In the genomic region with DNA sequence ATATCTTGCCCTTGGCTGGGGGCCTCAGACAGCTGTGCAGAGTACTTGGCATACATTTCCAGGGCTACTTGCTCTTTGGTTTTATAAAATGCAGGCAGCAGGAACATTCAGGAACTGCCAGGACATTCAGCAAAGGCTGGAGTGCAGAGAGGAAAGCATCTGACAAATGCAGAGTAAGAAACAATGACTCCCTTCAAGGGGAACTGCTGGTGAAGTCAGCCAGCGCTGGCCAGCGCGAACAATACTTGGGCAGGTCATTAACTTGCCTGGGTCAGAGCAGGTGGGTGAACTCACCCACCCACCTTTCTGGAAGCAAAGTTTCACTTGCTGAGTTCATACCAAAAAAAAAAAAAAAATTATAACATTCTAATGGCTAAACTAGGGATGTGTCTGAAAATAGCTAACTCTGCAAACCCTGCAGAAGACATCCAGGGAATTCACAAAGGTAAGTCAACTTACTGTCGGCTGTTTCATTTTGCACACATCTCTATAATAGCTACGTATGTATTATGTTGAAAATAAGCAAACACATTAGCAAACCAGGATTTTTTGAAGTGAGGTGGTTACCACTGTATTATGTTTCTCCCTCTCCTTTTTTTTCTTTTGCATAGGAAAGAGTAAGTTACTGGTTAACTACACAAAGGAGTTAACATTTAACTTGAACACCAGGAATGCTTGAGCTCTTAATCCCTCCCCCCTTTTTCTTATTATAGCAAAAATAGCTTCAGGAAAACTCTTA, we compare ENCODE assay signal across 14 cellular contexts.
A peak's percentile ranks its signal among the peaks of the same experiment; 100 is the strongest.
DNase-seq lines count a peak whose midpoint lies in the region; ATAC-seq, FAIRE-seq and TF ChIP-seq lines count a peak whose summit lies in the region.
"Had no signal": no experiment of that assay in that cellular context is flagged by ENCODE, and none has a peak within 500 bp of the region (broad histone marks: within the 10 kb centered on the region; RNA-seq: fewer than 3 reads in every experiment).

No MANE protein-coding gene starts in this region.

- H2BK12ac ChIP-seq in H1 (ENCODE audit: low read depth, low read length), result no peak overlapping the region

- no peak overlapping the region for H2BK20ac ChIP-seq in H1 (ENCODE audit: low read length)

- no peak overlapping the region for H2BK15ac ChIP-seq in H1 (ENCODE audit: low read length)

- no peak for TF ChIP-seq POLR2A in H1 (IDR thresholded peaks at IDR 0.05; ENCODE audit: control extremely low read depth in 1 of 2, low read depth in 2 of 2, low read length in 2 of 2)

- FAIRE-seq in H1 (lab: Jason Lieb, UNC), result no peak
- FAIRE-seq: D721Med had no signal

- CTCF ChIA-PET in H1 (lab: Charles Lee; ENCODE audit: partially characterized antibody), result interaction anchor here (0.8 to 3.6 kb wide), 4 partner anchors 9 to 707 kb away, joined by 3 to 13 read pairs (median 4); no protein-coding TSS in a partner anchor

- WGBS in right cardiac atrium, result 62% methylated on average over 5 of the region's 5 CpGs
- WGBS in H1 (ENCODE audit: extremely low coverage in 1 of 2, insufficient coverage in 1 of 2, insufficient read length in 1 of 2, insufficient replicate concordance in 2 of 2, low coverage in 1 of 2, low lambda C conversion rate in 2 of 2, missing lambda C conversion rate in 1 of 2), 2 experiments, result 52% methylated on average over 5 of the region's 5 CpGs; no CpG with 5 or more reads in 1 of the 2 experiments

- no peaks in the 10 kb centered on the region for H3K79me2 ChIP-seq in H1 (ENCODE audit: control insufficient read depth in 1 of 2, insufficient read depth in 2 of 2, low read length in 2 of 2)

- H2BK120ac ChIP-seq in H1 (replicated peaks; ENCODE audit: low read depth, low read length), result no peak overlapping the region

- H3K27me3 ChIP-seq in right cardiac atrium (ENCODE audit: control insufficient read depth, insufficient read depth) (no peaks in the 10 kb centered on the region), H1 (replicated peaks in 1 of 4; ENCODE audit: control insufficient read depth in 3 of 4, extremely low read depth in 1 of 4, insufficient read depth in 3 of 4, low read length in 3 of 4) (no peaks in the 10 kb centered on the region)
- H3K27me3 ChIP-seq: ascending aorta had no signal

- H4K8ac ChIP-seq in H1 (ENCODE audit: extremely low read depth, insufficient read depth, low read length), result no peak overlapping the region

- H4K20me1 ChIP-seq in H1 (replicated peaks in 1 of 2; ENCODE audit: control insufficient read depth in 1 of 2, insufficient read depth in 2 of 2, low read length in 2 of 2), result no peaks in the 10 kb centered on the region

- H4K5ac ChIP-seq in H1 (ENCODE audit: insufficient read length, low read depth, low read length), result no peak overlapping the region

- POLR2A ChIA-PET in H1 (lab: Charles Lee; ENCODE audit: partially characterized antibody), result no interaction called here

- no peak for TF ChIP-seq RAD21 in H1 (IDR thresholded peaks at IDR 0.05 in 1 of 2, conservative IDR thresholded peaks at IDR 0.05 in 1 of 2; ENCODE audit: low read depth in 2 of 2, low read length in 2 of 2)

- H3K4ac ChIP-seq in H1 (replicated peaks; ENCODE audit: insufficient read length, low read depth, low read length), result no peak overlapping the region

- no peaks in the 10 kb centered on the region for H3K79me1 ChIP-seq in H1 (ENCODE audit: low read depth, low read length)

- H3K36me3 ChIP-seq in H1 (ENCODE audit: control insufficient read depth in 2 of 4, insufficient read depth in 4 of 4, low read length in 3 of 4), result no peaks in the 10 kb centered on the region
- H3K36me3 ChIP-seq: ascending aorta had no signal

- H3K4me1 ChIP-seq in right cardiac atrium (ENCODE audit: control insufficient read depth, insufficient read depth, low read length), result no peaks in the 10 kb centered on the region
- peaks cover 0 to 9% (median 3%) of the 10 kb centered on the region in 4 experiments; a peak in 2 of 7 replicates for H3K4me1 ChIP-seq in H1 (replicated peaks in 1 of 4; ENCODE audit: control insufficient read depth in 3 of 4, insufficient read depth in 4 of 4, low read length in 3 of 4)

- H3K9me3 ChIP-seq in right cardiac atrium (ENCODE audit: control insufficient read depth, low read length), result no peaks in the 10 kb centered on the region
- H3K9me3 ChIP-seq in H1 (ENCODE audit: insufficient read depth in 2 of 2, low read depth in 1 of 2, low read length in 1 of 2), result no peaks in the 10 kb centered on the region
- H3K9me3 ChIP-seq: ascending aorta had no signal

- H2BK5ac ChIP-seq in H1 (ENCODE audit: low read depth, low read length), result no peak overlapping the region

- no peak overlapping the region for H3K4me3 ChIP-seq in right cardiac atrium (ENCODE audit: low read length)
- H3K4me3 ChIP-seq in H1 (ENCODE audit: extremely low read depth in 1 of 4, insufficient read depth in 2 of 4, low read depth in 3 of 4, low read length in 4 of 4), result no peak overlapping the region
- H3K4me3 ChIP-seq: ascending aorta had no signal

- H3K27ac ChIP-seq in right cardiac atrium (ENCODE audit: low read length) (no peak overlapping the region), H1 (ENCODE audit: low read depth, low read length) (no peak overlapping the region)
- H3K27ac ChIP-seq: ascending aorta had no signal

- no peaks in the 10 kb centered on the region for H3K23me2 ChIP-seq in H1 (ENCODE audit: low read depth, low read length)

- H2AK5ac ChIP-seq in H1 (ENCODE audit: low read depth, low read length), result no peak overlapping the region

- H4K91ac ChIP-seq in H1 (replicated peaks; ENCODE audit: insufficient read length, low read length), result no peak overlapping the region

- no peak for TF ChIP-seq CTCF in H1 (IDR thresholded peaks at IDR 0.05; ENCODE audit: control extremely low read depth in 1 of 3, insufficient read depth in 1 of 3, low read depth in 1 of 3, low read length in 3 of 3)

- H3K4me2 ChIP-seq in H1 (ENCODE audit: insufficient read depth in 1 of 2, low read depth in 2 of 2, low read length in 2 of 2), result no peak overlapping the region

- no peak overlapping the region for H3K18ac ChIP-seq in H1 (ENCODE audit: extremely low read depth, low read length)

- H2AFZ ChIP-seq in H1 (ENCODE audit: low read length), result 0 out of 2 replicates have a peak overlapping the region, but pooled peaks have one; percentile 21

- ATAC-seq in Right ventricle myocardium superior (ENCODE audit: poor library complexity), result peak; percentile 48
- ATAC-seq in right cardiac atrium, result no peak
- ATAC-seq in HG03280 (IDR thresholded peaks at IDR 0.05; ENCODE audit: unreplicated experiment), result no peak
- ATAC-seq in HG02759 (IDR thresholded peaks at IDR 0.05; ENCODE audit: unreplicated experiment), result no peak
- ATAC-seq: stimulated activated naive CD8-positive, alpha-beta T cell treated with anti-CD3 and anti-CD28 coated beads, Interleukin-15, amount 100 ng/mL, for 72 hours had no signal

- no peak overlapping the region for H3K56ac ChIP-seq in H1 (replicated peaks; ENCODE audit: insufficient read length, low read depth, low read length)

- no peak for DNase-seq in Right ventricle myocardium superior
- DNase-seq in right cardiac atrium, result no peak
- no peak for DNase-seq in H1 (ENCODE audit: low read depth in 1 of 2, low spot score in 2 of 2)
- peak; percentile 83 for DNase-seq in medulla oblongata (ENCODE audit: extremely low spot score)
- no peak for DNase-seq in stimulated activated CD4-positive, alpha-beta T cell treated with anti-CD3 and anti-CD28 coated beads, Interleukin-4, amount 100 ng/mL, for 24 hours
- no peak for DNase-seq in NCI-H1417 (lab: John Stamatoyannopoulos, UW)
- DNase-seq: activated effector memory CD4-positive, alpha-beta T cell treated with anti-CD3 and anti-CD28 coated beads, Interleukin-2, amount 50 U/mL, for 16 hours; effector CD4-positive, alpha-beta T cell; naive B cell; stimulated activated naive CD8-positive, alpha-beta T cell treated with anti-CD3 and anti-CD28 coated beads, Interleukin-15, amount 100 ng/mL, for 72 hours had no signal

- H3K23ac ChIP-seq in H1 (ENCODE audit: insufficient read length), result no peak overlapping the region

- intact Hi-C loops in Right ventricle myocardium superior (cut with DNase I) (no loop called here), right cardiac atrium (cut with DNase I) (no loop called here)

- no peak overlapping the region for H3K9ac ChIP-seq in H1 (replicated peaks in 1 of 4; ENCODE audit: extremely low read depth in 1 of 4, low read depth in 3 of 4, low read length in 3 of 4)

- no peak overlapping the region for H3K14ac ChIP-seq in H1 (ENCODE audit: insufficient read length)

- no peak for TF ChIP-seq EP300 in H1 (IDR thresholded peaks at IDR 0.05; ENCODE audit: borderline replicate concordance in 1 of 2, low read depth in 2 of 2, low read length in 2 of 2)

TF ChIP-seq in H1, 55 proteins besides CTCF, POLR2A, EP300 and RAD21:
- TF ChIP-seq GTF2F1 (IDR thresholded peaks at IDR 0.05; ENCODE audit: borderline replicate concordance, low read depth, low read length) (no peak), CREB1 (IDR thresholded peaks at IDR 0.05) (no peak), HDAC6 (IDR thresholded peaks at IDR 0.05; ENCODE audit: low read depth, low read length) (no peak), SP1 (IDR thresholded peaks at IDR 0.05; ENCODE audit: low read depth, low read length) (no peak), MAFK (IDR thresholded peaks at IDR 0.05; ENCODE audit: low read depth, low read length) (no peak), NANOG (IDR thresholded peaks at IDR 0.05; ENCODE audit: insufficient read depth, low read depth, low read length, poor library complexity, severe bottlenecking) (no peak), GABPA (IDR thresholded peaks at IDR 0.05; ENCODE audit: borderline replicate concordance, insufficient read depth, low read length) (no peak), SAP30 (IDR thresholded peaks at IDR 0.05; ENCODE audit: insufficient read depth, insufficient replicate concordance, low read length) (no peak), JUN (IDR thresholded peaks at IDR 0.05; ENCODE audit: low read depth, low read length) (no peak), RXRA (IDR thresholded peaks at IDR 0.05; ENCODE audit: insufficient read depth, low read depth, low read length) (no peak), ASH2L (IDR thresholded peaks at IDR 0.05; ENCODE audit: low read length) (no peak), JUND (IDR thresholded peaks at IDR 0.05; ENCODE audit: low read length) (no peak), FOSL1 (IDR thresholded peaks at IDR 0.05; ENCODE audit: insufficient read depth, low read depth, low read length) (no peak)
- TF ChIP-seq, protein P1, sequence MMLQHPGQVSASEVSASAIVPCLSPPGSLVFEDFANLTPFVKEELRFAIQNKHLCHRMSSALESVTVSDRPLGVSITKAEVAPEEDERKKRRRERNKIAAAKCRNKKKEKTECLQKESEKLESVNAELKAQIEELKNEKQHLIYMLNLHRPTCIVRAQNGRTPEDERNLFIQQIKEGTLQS (IDR thresholded peaks at IDR 0.05; ENCODE audit: insufficient read depth, low read depth, low read length), result no peak
